Comparison of ENCODE assay signal across 6 cellular contexts in the genomic region with DNA sequence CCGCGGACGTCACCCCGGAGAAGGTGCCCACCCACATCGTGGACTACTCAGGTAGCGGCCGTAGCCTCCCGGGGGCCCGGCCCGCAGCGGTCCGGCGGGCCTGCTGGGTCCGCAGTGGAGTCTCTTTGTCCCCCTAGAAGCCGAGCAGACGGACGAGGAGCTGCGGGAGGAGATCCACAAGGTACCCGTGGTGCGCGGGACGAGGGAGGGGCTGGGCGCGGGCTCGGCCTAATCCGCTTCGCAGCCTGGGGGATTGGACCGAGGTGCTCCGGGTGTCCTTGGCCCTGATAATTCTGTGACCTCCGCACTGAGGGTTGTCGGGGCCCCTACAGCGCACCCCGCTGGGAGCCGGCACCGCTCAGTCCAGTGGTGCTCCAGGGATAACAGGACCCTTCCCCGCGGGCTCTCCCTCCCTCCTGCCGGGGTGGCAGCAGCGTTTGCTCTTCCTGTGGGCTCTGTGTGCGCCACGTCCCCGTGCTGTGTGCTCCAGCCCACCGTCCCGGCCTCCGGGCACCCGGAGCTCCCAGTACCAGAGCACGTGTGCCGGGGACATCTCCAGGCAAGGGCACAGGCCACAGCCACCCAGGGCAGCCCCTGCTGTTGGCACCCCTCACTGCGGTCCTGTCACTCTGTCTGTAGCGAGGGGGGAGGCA. TPM values are rescaled to one million over a fixed set of nuclear protein-coding genes. Genes with fewer than 3 reads are reported as not detected.
DNase-seq lines count a peak whose midpoint lies in the region; ATAC-seq and TF ChIP-seq lines count a peak whose summit lies in the region.

No MANE protein-coding gene starts in this region.

- TF ChIP-seq CTCF in progenitor cell of endocrine pancreas (IDR thresholded peaks at IDR 0.05; ENCODE audit: unreplicated experiment), result no peak

- DNase-seq in activated CD4-positive, alpha-beta T cell treated with anti-CD3 and anti-CD28 coated beads, Interleukin-2, amount 10 ng/mL, durations not matched to agents 7 days and 5 days, result no peak
- no peak for DNase-seq in activated CD4-positive, alpha-beta T cell treated with anti-CD3 and anti-CD28 coated beads, Interleukin-2, amount 50 U/mL, for 48 hours
- no peak for DNase-seq in progenitor cell of endocrine pancreas (ENCODE audit: low spot score, unreplicated experiment)
- no peak for DNase-seq in NCI-H345 treated with DMSO at 0.1 percent for 48 hours (lab: John Stamatoyannopoulos, UW; ENCODE audit: unreplicated experiment)

- no peak for ATAC-seq in HG03039 (IDR thresholded peaks at IDR 0.05; ENCODE audit: unreplicated experiment)

- H3K27ac Mint-ChIP-seq in activated CD4-positive, alpha-beta T cell treated with anti-CD3 and anti-CD28 coated beads, Interleukin-2, amount 10 ng/mL, durations not matched to agents 7 days and 5 days, result peak overlapping the region; percentile 68
- peak overlapping the region; percentile 84 for H3K27ac Mint-ChIP-seq in dendritic cell treated with granulocyte-macrophage colony-stimulating factor and Interleukin-4, amounts not matched to agents 40 ng/mL and 50 ng/mL, for 4 days
- H3K27ac Mint-ChIP-seq in progenitor cell of endocrine pancreas, result no peak overlapping the region

- POLR2A ChIA-PET in activated CD4-positive, alpha-beta T cell treated with anti-CD3 and anti-CD28 coated beads, Interleukin-2, amount 10 ng/mL, durations not matched to agents 7 days and 5 days (lab: Charles Lee), result interaction anchor here (0.6 kb wide), 1 partner anchor 19 kb away, joined by 3 read pairs; no protein-coding TSS in a partner anchor

- CTCF ChIA-PET in activated CD4-positive, alpha-beta T cell treated with anti-CD3 and anti-CD28 coated beads, Interleukin-2, amount 10 ng/mL, durations not matched to agents 7 days and 5 days (lab: Charles Lee), result interaction anchor here (0.6 to 2.9 kb wide), 10 partner anchors 8 to 21 kb away, joined by 3 to 13 read pairs (median 5); partner anchors contain the start of genes STUB1 and WDR90

- H3K4me1 Mint-ChIP-seq in activated CD4-positive, alpha-beta T cell treated with anti-CD3 and anti-CD28 coated beads, Interleukin-2, amount 10 ng/mL, durations not matched to agents 7 days and 5 days, result peaks cover 6% of the 10 kb centered on the region
- peaks cover 16% of the 10 kb centered on the region for H3K4me1 Mint-ChIP-seq in dendritic cell treated with granulocyte-macrophage colony-stimulating factor and Interleukin-4, amounts not matched to agents 40 ng/mL and 50 ng/mL, for 4 days (ENCODE audit: low read depth)
- H3K4me1 Mint-ChIP-seq in progenitor cell of endocrine pancreas (ENCODE audit: low read depth), result peaks cover 2% of the 10 kb centered on the region

- H3K36me3 Mint-ChIP-seq in activated CD4-positive, alpha-beta T cell treated with anti-CD3 and anti-CD28 coated beads, Interleukin-2, amount 10 ng/mL, durations not matched to agents 7 days and 5 days (ENCODE audit: low read depth), result peaks cover 6% of the 10 kb centered on the region
- H3K36me3 Mint-ChIP-seq in dendritic cell treated with granulocyte-macrophage colony-stimulating factor and Interleukin-4, amounts not matched to agents 40 ng/mL and 50 ng/mL, for 4 days (ENCODE audit: low read depth), result peaks cover 50% of the 10 kb centered on the region
- no peaks in the 10 kb centered on the region for H3K36me3 Mint-ChIP-seq in progenitor cell of endocrine pancreas (ENCODE audit: insufficient read depth)

- no peaks in the 10 kb centered on the region for H3K9me3 Mint-ChIP-seq in activated CD4-positive, alpha-beta T cell treated with anti-CD3 and anti-CD28 coated beads, Interleukin-2, amount 10 ng/mL, durations not matched to agents 7 days and 5 days
- no peaks in the 10 kb centered on the region for H3K9me3 Mint-ChIP-seq in dendritic cell treated with granulocyte-macrophage colony-stimulating factor and Interleukin-4, amounts not matched to agents 40 ng/mL and 50 ng/mL, for 4 days
- H3K9me3 Mint-ChIP-seq in progenitor cell of endocrine pancreas (ENCODE audit: low read depth), result no peaks in the 10 kb centered on the region

- H3K4me3 Mint-ChIP-seq in activated CD4-positive, alpha-beta T cell treated with anti-CD3 and anti-CD28 coated beads, Interleukin-2, amount 10 ng/mL, durations not matched to agents 7 days and 5 days, result peak overlapping the region; percentile 75
- H3K4me3 Mint-ChIP-seq in dendritic cell treated with granulocyte-macrophage colony-stimulating factor and Interleukin-4, amounts not matched to agents 40 ng/mL and 50 ng/mL, for 4 days, result peak overlapping the region; percentile 82
- H3K4me3 Mint-ChIP-seq in progenitor cell of endocrine pancreas (ENCODE audit: low read depth), result peak overlapping the region; percentile 76

- intact Hi-C loops in dendritic cell treated with granulocyte-macrophage colony-stimulating factor and Interleukin-4, amounts not matched to agents 40 ng/mL and 50 ng/mL, for 4 days (cut with micrococcal nuclease), result no loop called here

- no peaks in the 10 kb centered on the region for H3K27me3 Mint-ChIP-seq in activated CD4-positive, alpha-beta T cell treated with anti-CD3 and anti-CD28 coated beads, Interleukin-2, amount 10 ng/mL, durations not matched to agents 7 days and 5 days
- H3K27me3 Mint-ChIP-seq in dendritic cell treated with granulocyte-macrophage colony-stimulating factor and Interleukin-4, amounts not matched to agents 40 ng/mL and 50 ng/mL, for 4 days, result no peaks in the 10 kb centered on the region
- H3K27me3 Mint-ChIP-seq in progenitor cell of endocrine pancreas, result no peaks in the 10 kb centered on the region

RNA-seq across cellular contexts. Expression of gene RHOT2, which starts 0.7 kb away (rescaled TPM):
- total RNA-seq in activated CD4-positive, alpha-beta T cell treated with anti-CD3 and anti-CD28 coated beads, Interleukin-2, amount 10 ng/mL, durations not matched to agents 7 days and 5 days, result 100 to 1,000 TPM; 128 to 150 TPM
- total RNA-seq in progenitor cell of endocrine pancreas, result 153 and 167 TPM in 2 replicates

RNA-seq across cellular contexts. Expression of gene RHBDL1, which starts 6.8 kb away (rescaled TPM):
- 1 to 10 TPM; 1.5 to 1.7 TPM for total RNA-seq in activated CD4-positive, alpha-beta T cell treated with anti-CD3 and anti-CD28 coated beads, Interleukin-2, amount 10 ng/mL, durations not matched to agents 7 days and 5 days
- total RNA-seq in progenitor cell of endocrine pancreas, result 5.0 and 5.2 TPM in 2 replicates

RNA-seq across cellular contexts. Expression of gene STUB1, which starts 11.6 kb away (rescaled TPM):
- 10 to 100 TPM; 68.7 to 69.7 TPM for total RNA-seq in activated CD4-positive, alpha-beta T cell treated with anti-CD3 and anti-CD28 coated beads, Interleukin-2, amount 10 ng/mL, durations not matched to agents 7 days and 5 days
- total RNA-seq in progenitor cell of endocrine pancreas, result 76.8 and 87.1 TPM in 2 replicates

RNA-seq across cellular contexts. Expression of gene JMJD8, which starts 15.5 kb away (rescaled TPM):
- 10 to 100 TPM; 33.8 to 34.3 TPM for total RNA-seq in activated CD4-positive, alpha-beta T cell treated with anti-CD3 and anti-CD28 coated beads, Interleukin-2, amount 10 ng/mL, durations not matched to agents 7 days and 5 days
- 52.2 and 55.1 TPM in 2 replicates for total RNA-seq in progenitor cell of endocrine pancreas

RNA-seq across cellular contexts. Expression of gene WDR90, which starts 19.5 kb away (rescaled TPM):
- total RNA-seq in activated CD4-positive, alpha-beta T cell treated with anti-CD3 and anti-CD28 coated beads, Interleukin-2, amount 10 ng/mL, durations not matched to agents 7 days and 5 days, result 10 to 100 TPM; 54.9 to 81.6 TPM
- 109 and 117 TPM in 2 replicates for total RNA-seq in progenitor cell of endocrine pancreas
